ENCODE assay signal across 8 cellular contexts in the genomic region with DNA sequence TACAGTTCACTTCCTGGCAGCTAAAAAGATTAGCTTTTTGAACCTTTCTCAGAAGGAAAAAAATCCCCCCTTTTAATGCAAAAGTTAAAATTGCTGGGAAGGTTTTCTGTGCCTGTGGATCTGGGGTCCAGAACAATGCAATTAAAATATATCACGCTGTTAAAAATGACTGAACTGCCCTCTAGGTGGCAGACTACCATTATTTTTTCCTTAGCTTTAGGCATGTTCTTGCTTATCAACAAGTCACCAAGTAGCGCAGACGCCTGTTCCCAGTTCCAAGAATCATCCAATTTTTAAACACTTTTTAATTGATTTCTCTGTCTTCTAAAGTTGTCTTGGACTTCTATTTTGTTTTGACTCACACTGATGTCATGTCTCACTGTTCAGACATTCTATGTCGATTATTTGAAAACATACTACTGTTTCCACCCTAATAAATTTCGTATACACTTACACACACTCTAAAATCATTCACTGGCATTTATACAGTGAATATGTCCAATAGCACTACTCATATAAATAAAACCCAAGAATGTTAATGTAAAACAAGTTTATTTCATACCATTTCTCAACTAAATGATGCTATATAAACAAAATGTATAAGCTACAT.
DNase-seq lines count a peak whose midpoint lies in the region; ATAC-seq, FAIRE-seq and TF ChIP-seq lines count a peak whose summit lies in the region.

No MANE protein-coding gene starts in this region.

- H3K18ac ChIP-seq in neuronal stem cell (ENCODE audit: low read length) = no peak overlapping the region

- DNase-seq in ELR (ENCODE audit: low read depth) = peak; percentile 66
- DNase-seq in GM20000 (ENCODE audit: low spot score) = peak; percentile 26
- DNase-seq in neuronal stem cell (ENCODE audit: low spot score) = peak; percentile 69
- no peak for DNase-seq in ureter (ENCODE audit: low spot score)
- DNase-seq in occipital lobe (lab: John Stamatoyannopoulos, UW) = no peak

- 100% methylated on average over 1 to 2 of the region's 5 CpGs for WGBS in neuronal stem cell (ENCODE audit: extremely low coverage in 2 of 2, insufficient read length in 2 of 2, insufficient replicate concordance in 1 of 2), 2 donors

- H3K14ac ChIP-seq in neuronal stem cell (ENCODE audit: low read length) = no peak overlapping the region

- H3K9ac ChIP-seq in OCI-LY1 (ENCODE audit: low read length) = no peak overlapping the region
- H3K9ac ChIP-seq in neuronal stem cell (ENCODE audit: low read depth, low read length, poor library complexity) = no peak overlapping the region

- H3F3A ChIP-seq in OCI-LY1 (ENCODE audit: insufficient read depth, low read length) = no peaks in the 10 kb centered on the region

- no peak overlapping the region for H4K91ac ChIP-seq in neuronal stem cell (ENCODE audit: low read depth, low read length, poor library complexity)

- no peaks in the 10 kb centered on the region for H3K27me3 ChIP-seq in OCI-LY1 (ENCODE audit: insufficient read depth, low read length)
- H3K27me3 ChIP-seq in neuronal stem cell (ENCODE audit: control insufficient read depth in 3 of 3, insufficient read depth in 3 of 3, low read depth in 1 of 3, low read length in 3 of 3) = no peaks in the 10 kb centered on the region

- peak; percentile 59 for TF ChIP-seq CTCF in GM20000 (IDR thresholded peaks at IDR 0.05; ENCODE audit: extremely low read depth, missing control alignments)
- TF ChIP-seq CTCF in OCI-LY1 (IDR thresholded peaks at IDR 0.05; ENCODE audit: low read length) = peak; percentile 63

- no peaks in the 10 kb centered on the region for H3K79me1 ChIP-seq in neuronal stem cell (ENCODE audit: low read depth, low read length)

- H3K4ac ChIP-seq in neuronal stem cell (ENCODE audit: low read length) = no peak overlapping the region

- no peak overlapping the region for H3K27ac ChIP-seq in OCI-LY1 (ENCODE audit: low read depth, low read length, poor library complexity, severe bottlenecking)
- no peak overlapping the region for H3K27ac ChIP-seq in neuronal stem cell (replicated peaks; ENCODE audit: low read length)

- no peaks in the 10 kb centered on the region for H3K79me2 ChIP-seq in OCI-LY1 (ENCODE audit: insufficient read depth, low read length)

- H3K4me1 ChIP-seq in OCI-LY1 (ENCODE audit: insufficient read depth, low read length, severe bottlenecking) (no peaks in the 10 kb centered on the region), neuronal stem cell (ENCODE audit: control insufficient read depth in 2 of 2, insufficient read depth in 1 of 2, low read depth in 1 of 2, low read length in 2 of 2) (no peaks in the 10 kb centered on the region)

- no peaks in the 10 kb centered on the region for H3K9me3 ChIP-seq in OCI-LY1 (ENCODE audit: low read length)
- H3K9me3 ChIP-seq in neuronal stem cell (replicated peaks in 1 of 2; ENCODE audit: control insufficient read depth in 2 of 2, insufficient read depth in 1 of 2, low read depth in 1 of 2, low read length in 2 of 2) = peaks cover 0 to 2% of the 10 kb centered on the region in 2 donors

- H2AK5ac ChIP-seq in neuronal stem cell (ENCODE audit: low read depth, low read length) = no peak overlapping the region

- H3K4me2 ChIP-seq in OCI-LY1 (ENCODE audit: low read length) = no peak overlapping the region
- H3K4me2 ChIP-seq in neuronal stem cell (ENCODE audit: insufficient read depth, low read length, poor library complexity, severe bottlenecking) = no peak overlapping the region

- ATAC-seq in HG03558 (IDR thresholded peaks at IDR 0.05; ENCODE audit: extremely low read depth, unreplicated experiment) = peak; percentile 77

- H4K8ac ChIP-seq in neuronal stem cell (ENCODE audit: low read depth, low read length) = no peak overlapping the region

- H3K9me2 ChIP-seq in OCI-LY1 (ENCODE audit: low read depth, low read length) = no peaks in the 10 kb centered on the region

- peak; percentile 53 for FAIRE-seq in endometrium (lab: Jason Lieb, UNC)

- no peaks in the 10 kb centered on the region for H3K36me3 ChIP-seq in OCI-LY1 (ENCODE audit: insufficient read depth, low read length)
- H3K36me3 ChIP-seq in neuronal stem cell (replicated peaks in 1 of 2; ENCODE audit: control insufficient read depth in 2 of 2, insufficient read depth in 2 of 2, low read length in 2 of 2) = no peaks in the 10 kb centered on the region

- H2BK12ac ChIP-seq in neuronal stem cell (ENCODE audit: low read length) = no peak overlapping the region

- H3K23ac ChIP-seq in neuronal stem cell (ENCODE audit: low read depth, low read length, poor library complexity) = no peak overlapping the region

- no peak overlapping the region for H2BK15ac ChIP-seq in neuronal stem cell (ENCODE audit: low read length)

- H2BK5ac ChIP-seq in neuronal stem cell (ENCODE audit: low read length) = no peak overlapping the region

- H2BK120ac ChIP-seq in neuronal stem cell (ENCODE audit: low read depth, low read length) = no peak overlapping the region

- H3K4me3 ChIP-seq in OCI-LY1 (ENCODE audit: low read depth, low read length, poor library complexity, severe bottlenecking) (no peak overlapping the region), neuronal stem cell (ENCODE audit: low read length in 2 of 2) (no peak overlapping the region)

- no peaks in the 10 kb centered on the region for H4K20me1 ChIP-seq in OCI-LY1 (ENCODE audit: insufficient read depth, low read length)

- H2AFZ ChIP-seq in OCI-LY1 (ENCODE audit: low read length) = no peak overlapping the region
- H2AFZ ChIP-seq in neuronal stem cell (ENCODE audit: low read length) = peak overlapping the region; percentile 56

Comparison
In these comparisons a context has a peak if more than half of its experiments do, and no peak if none do; other contexts are left out.
1. DNase-seq: peak in ELR (single experiment), GM20000 (single experiment) and neuronal stem cell (single experiment); none in ureter (single experiment) and occipital lobe (single experiment).